8 cellular contexts compared by ENCODE assay signal in genomic region chrX:154136627-154137161, GRCh38. TPM values are rescaled to one million over a fixed set of nuclear protein-coding genes. Genes with fewer than 3 reads are reported as not detected.
DNase-seq lines count a peak whose midpoint lies in the region; ATAC-seq, FAIRE-seq and TF ChIP-seq lines count a peak whose summit lies in the region.

No MANE protein-coding gene starts in this region.

- H3K36me3 Mint-ChIP-seq in naive B cell: no peaks in the 10 kb centered on the region

- no peaks in the 10 kb centered on the region for H3K79me2 ChIP-seq in ACC112 (ENCODE audit: control insufficient read depth, insufficient read depth, low read length, unreplicated experiment)
- H3K79me2 ChIP-seq in endothelial cell of umbilical vein (ENCODE audit: control insufficient read depth, insufficient read depth, low read length): no peaks in the 10 kb centered on the region

- peak overlapping the region; percentile 62 for H3K4me2 ChIP-seq in endothelial cell of umbilical vein (ENCODE audit: insufficient read depth, low read length)

- H3K9me3 Mint-ChIP-seq in naive B cell: no peaks in the 10 kb centered on the region

- peak; percentile 75 for DNase-seq in GM13977 (ENCODE audit: low spot score)
- DNase-seq in NCI-H524 treated with DMSO at 0.1 percent for 48 hours (lab: John Stamatoyannopoulos, UW): peak; percentile 21
- peak; percentile 36 to 42 for DNase-seq in activated CD8-positive, alpha-beta memory T cell treated with anti-CD3 and anti-CD28 coated beads for 4 hours (ENCODE audit: low read depth in 2 of 2)
- peak; percentile 54 for DNase-seq in endothelial cell of umbilical vein (ENCODE audit: low read depth, low spot score)
- DNase-seq in naive B cell: peak; percentile 79
- peak; percentile 33 for DNase-seq in stimulated activated CD8-positive, alpha-beta memory T cell treated with anti-CD3 and anti-CD28 coated beads, Interleukin-7, amount 100 ng/mL, for 24 hours (ENCODE audit: low read depth)

- intact Hi-C loops in endothelial cell of umbilical vein (cut with micrococcal nuclease): loop anchor here (1.0 kb wide), 1 partner anchor 39 kb away; the partner anchor contains the start of gene MECP2

- no TSS peak for BruUV-seq in endothelial cell of umbilical vein (replicated peaks; lab: Mats Ljungman, UMichigan)

- FAIRE-seq in endothelial cell of umbilical vein (lab: Jason Lieb, UNC): peak; percentile 72

- H2AFZ ChIP-seq in ACC112 (ENCODE audit: low read length, unreplicated experiment) (no peak overlapping the region), endothelial cell of umbilical vein (ENCODE audit: low read depth, low read length) (peak overlapping the region; percentile 88)

- H3K27ac ChIP-seq in ACC112 (ENCODE audit: low read depth, low read length) (no peak overlapping the region), endothelial cell of umbilical vein (ENCODE audit: insufficient read depth, low read depth, low read length) (peak overlapping the region; percentile 13)

- H3K4me3 Mint-ChIP-seq in naive B cell: peak overlapping the region; percentile 68 to 92 (median 84)

- peak overlapping the region; percentile 33 for H3K9ac ChIP-seq in endothelial cell of umbilical vein (replicated peaks; ENCODE audit: extremely low read depth, insufficient read depth, low read length)

- in situ Hi-C loops in GM13977 (cut with MboI; ENCODE audit: low pct_unique_long_range_greater_than_20kb, low sequenced_read_pairs, unreplicated experiment): no loop called here

- H3K36me3 ChIP-seq in ACC112 (ENCODE audit: insufficient read depth, low read length): no peaks in the 10 kb centered on the region
- H3K36me3 ChIP-seq in endothelial cell of umbilical vein (ENCODE audit: control insufficient read depth in 2 of 2, extremely low read depth in 1 of 2, insufficient read depth in 2 of 2, low read length in 2 of 2): no peaks in the 10 kb centered on the region

- peak overlapping the region; percentile 44 for H3K4me3 ChIP-seq in ACC112 (ENCODE audit: low read depth, low read length)
- peak overlapping the region in 1 of 3 experiments; percentile 21 for H3K4me3 ChIP-seq in endothelial cell of umbilical vein (replicated peaks in 1 of 3; ENCODE audit: insufficient read depth in 1 of 3, low read depth in 1 of 3, low read length in 3 of 3)

- no peak for TF ChIP-seq POLR2A in endothelial cell of umbilical vein (IDR thresholded peaks at IDR 0.05; ENCODE audit: low read depth, low read length)

- no peaks in the 10 kb centered on the region for H3K9me3 ChIP-seq in endothelial cell of umbilical vein (replicated peaks; ENCODE audit: control insufficient read depth, insufficient read depth, low read length)

- H3K4me1 ChIP-seq in ACC112 (ENCODE audit: control insufficient read depth, insufficient read depth, low read length, unreplicated experiment) (no peaks in the 10 kb centered on the region), endothelial cell of umbilical vein (ENCODE audit: control insufficient read depth, extremely low read depth, insufficient read depth, low read length) (peaks cover 13% of the 10 kb centered on the region)

- H4K20me1 ChIP-seq in endothelial cell of umbilical vein (replicated peaks; ENCODE audit: control insufficient read depth, extremely low read depth, insufficient read depth, low read length): no peaks in the 10 kb centered on the region

- POLR2A ChIA-PET in endothelial cell of umbilical vein (lab: Charles Lee): no interaction called here

- peak overlapping the region; percentile 52 to 95 (median 87) for H3K27ac Mint-ChIP-seq in naive B cell

- TF ChIP-seq CTCF in GM13977 (IDR thresholded peaks at IDR 0.05; ENCODE audit: extremely low read depth, insufficient read depth, missing control alignments) (peak; percentile 71), endothelial cell of umbilical vein (IDR thresholded peaks at IDR 0.05; ENCODE audit: extremely low read depth in 1 of 2, insufficient read depth in 1 of 2, low read depth in 1 of 2, low read length in 2 of 2) (peak; percentile 76 to 78)

- peak; percentile 86 to 88 for ATAC-seq in naive B cell (ENCODE audit: low read depth in 2 of 2)
- ATAC-seq in GM18861 (IDR thresholded peaks at IDR 0.05; ENCODE audit: unreplicated experiment): no peak

- no peaks in the 10 kb centered on the region for H3K27me3 ChIP-seq in ACC112 (ENCODE audit: insufficient read depth, low read length)
- H3K27me3 ChIP-seq in endothelial cell of umbilical vein (ENCODE audit: control insufficient read depth in 2 of 2, insufficient read depth in 2 of 2, low read length in 2 of 2): no peaks in the 10 kb centered on the region

- CTCF ChIA-PET in endothelial cell of umbilical vein (lab: Charles Lee): interaction anchor here (0.6 to 1.5 kb wide), 5 partner anchors 13 to 171 kb away, joined by 3 to 20 read pairs (median 4); partner anchors contain the start of gene IRAK1

- H3K27me3 Mint-ChIP-seq in naive B cell: no peaks in the 10 kb centered on the region

- no peaks in the 10 kb centered on the region for H3K9me1 ChIP-seq in endothelial cell of umbilical vein (replicated peaks; ENCODE audit: control insufficient read depth, extremely low read depth, insufficient read depth, low read length)

- dilution Hi-C loops in endothelial cell of umbilical vein (cut with MboI; ENCODE audit: extremely low pct_ligation_motif_present, low sequenced_read_pairs): no loop called here

- H3K4me1 Mint-ChIP-seq in naive B cell: peaks cover 4 to 20% (median 16%) of the 10 kb centered on the region in 3 donors

TF ChIP-seq in endothelial cell of umbilical vein, 7 proteins besides CTCF, POLR2A, EP300 and RAD21:
- no peak for TF ChIP-seq MYC (IDR thresholded peaks at IDR 0.05; ENCODE audit: low read depth, low read length)

RNA-seq across cellular contexts. Expression of gene OPN1LW, which starts 7.3 kb away (rescaled TPM):
- total RNA-seq in endothelial cell of umbilical vein: not detected in 2 replicates
- polyA plus RNA-seq in endothelial cell of umbilical vein (not detected in 2 replicates), naive B cell (ENCODE audit: low read depth in 6 of 6) (not detected)
- polyA plus RNA-seq in endothelial cell of umbilical vein (2011; cell fraction: cytosol; rRNA removed): not detected in 2 replicates
- not detected in 2 replicates for polyA plus RNA-seq in endothelial cell of umbilical vein (2011; cell fraction: nucleus; rRNA removed)
- polyA plus RNA-seq in endothelial cell of umbilical vein (2012): not detected in 2 replicates
- polyA minus RNA-seq in endothelial cell of umbilical vein: not detected in 2 replicates
- not detected for polyA minus RNA-seq in endothelial cell of umbilical vein (2011; cell fraction: cytosol; rRNA and poly(A)+ RNA removed)
- polyA minus RNA-seq in endothelial cell of umbilical vein (2011; cell fraction: nucleus; rRNA and poly(A)+ RNA removed): not detected in 2 replicates

RNA-seq across cellular contexts. Expression of gene MECP2, which starts 39.2 kb away (rescaled TPM):
- 40.9 and 45.3 TPM in 2 replicates for total RNA-seq in endothelial cell of umbilical vein
- polyA plus RNA-seq in endothelial cell of umbilical vein: 7.7 and 9.0 TPM in 2 replicates
- polyA plus RNA-seq in endothelial cell of umbilical vein (2011; cell fraction: cytosol; rRNA removed): 10.3 and 13.8 TPM in 2 replicates
- polyA plus RNA-seq in endothelial cell of umbilical vein (2011; cell fraction: nucleus; rRNA removed): 33.1 and 33.9 TPM in 2 replicates
- 13.8 and 16.5 TPM in 2 replicates for polyA plus RNA-seq in endothelial cell of umbilical vein (2012)
- 45.2 and 54.7 TPM in 2 replicates for polyA minus RNA-seq in endothelial cell of umbilical vein
- polyA minus RNA-seq in endothelial cell of umbilical vein (2011; cell fraction: cytosol; rRNA and poly(A)+ RNA removed): 13.2 TPM
- 59.0 and 74.8 TPM in 2 replicates for polyA minus RNA-seq in endothelial cell of umbilical vein (2011; cell fraction: nucleus; rRNA and poly(A)+ RNA removed)
- polyA plus RNA-seq in naive B cell (ENCODE audit: low read depth in 6 of 6): 10 to 100 TPM in 5 of 6 donors, 1 to 10 TPM in 1; 4.5 to 21.0 (median 12.8) TPM

RNA-seq across cellular contexts. Expression of gene OPN1MW, which starts 45.7 kb away (rescaled TPM):
- not detected in 2 replicates for total RNA-seq in endothelial cell of umbilical vein
- 0.10 TPM in 1 of 2 replicates, not detected in the other for polyA plus RNA-seq in endothelial cell of umbilical vein
- not detected in 2 replicates for polyA plus RNA-seq in endothelial cell of umbilical vein (2011; cell fraction: cytosol; rRNA removed)
- not detected in 2 replicates for polyA plus RNA-seq in endothelial cell of umbilical vein (2011; cell fraction: nucleus; rRNA removed)
- not detected in 2 replicates for polyA plus RNA-seq in endothelial cell of umbilical vein (2012)
- not detected in 2 replicates for polyA minus RNA-seq in endothelial cell of umbilical vein
- not detected for polyA minus RNA-seq in endothelial cell of umbilical vein (2011; cell fraction: cytosol; rRNA and poly(A)+ RNA removed)
- polyA minus RNA-seq in endothelial cell of umbilical vein (2011; cell fraction: nucleus; rRNA and poly(A)+ RNA removed): not detected in 2 replicates
- not detected for polyA plus RNA-seq in naive B cell (ENCODE audit: low read depth in 6 of 6)

Comparison
In these comparisons a context has a peak if more than half of its experiments do, and no peak if none do; other contexts are left out.
1. DNase-seq: peak in every context shown above with its lines; median percentile 79 in naive B cell; 75 in GM13977; 54 in endothelial cell of umbilical vein; 39 in activated CD8-positive, alpha-beta memory T cell treated with anti-CD3 and anti-CD28 coated beads for 4 hours; 33 in stimulated activated CD8-positive, alpha-beta memory T cell treated with anti-CD3 and anti-CD28 coated beads, Interleukin-7, amount 100 ng/mL, for 24 hours; 21 in NCI-H524 treated with DMSO at 0.1 percent for 48 hours.